ENCODE assay signal across 34 cellular contexts in genomic region chr19:57152921-57153320, GRCh38. TPM values are rescaled to one million over a fixed set of nuclear protein-coding genes. Genes with fewer than 3 reads are reported as not detected.
"Had no signal": no experiment of that assay in that cellular context is flagged by ENCODE, and none has a peak within 500 bp of the region (broad histone marks: within the 10 kb centered on the region; RNA-seq: fewer than 3 reads in every experiment).

No MANE protein-coding gene starts in this region.

- H3K9me3 ChIP-seq: ovary, psoas muscle, suprapubic skin, testis, tibial artery, upper lobe of right lung, uterus had no signal

- H3K36me3 ChIP-seq: neural progenitor cell, ovary, spleen, suprapubic skin, tibial artery, transverse colon, upper lobe of right lung, uterus had no signal

- H3K4me1 ChIP-seq: neural progenitor cell, parathyroid adenoma, psoas muscle, spleen, suprapubic skin, testis, tibial artery, transverse colon, upper lobe of right lung, uterus had no signal

- H3K27ac ChIP-seq: neural progenitor cell, ovary, parathyroid adenoma, psoas muscle, skin epidermis, spleen, suprapubic skin, testis, tibial artery, transverse colon, upper lobe of right lung, uterus had no signal

- H3K4me3 ChIP-seq: neural progenitor cell, ovary, psoas muscle, skin epidermis, smooth muscle cell, spleen, suprapubic skin, testis, tibial artery, transverse colon, upper lobe of right lung, uterus had no signal

- H3K27me3 ChIP-seq: neural progenitor cell, ovary, spleen, testis, tibial artery, transverse colon, upper lobe of right lung, uterus had no signal

- DNase-seq: natural killer cell; occipital lobe; ovary; posterior cingulate gyrus; psoas muscle; right cardiac atrium; spleen; stimulated activated CD4-positive, alpha-beta T cell treated with anti-CD3 and anti-CD28 coated beads, Interleukin-12 subunit alpha, Interleukin-12 subunit beta, amount 100 ng/mL, for 4 hours; stimulated activated CD4-positive, alpha-beta T cell treated with anti-CD3 and anti-CD28 coated beads, Interleukin-1b, Interleukin-23, amount 100 ng/mL, for 48 hours; stimulated activated CD4-positive, alpha-beta T cell treated with anti-CD3 and anti-CD28 coated beads, Interleukin-4, amount 100 ng/mL, for 1 hour; stimulated activated CD4-positive, alpha-beta T cell treated with anti-CD3 and anti-CD28 coated beads, Interleukin-4, amount 100 ng/mL, for 4 hours; stimulated activated CD8-positive, alpha-beta memory T cell treated with anti-CD3 and anti-CD28 coated beads, Interleukin-4, amount 100 ng/mL, for 48 hours; stimulated activated naive CD4-positive, alpha-beta T cell; stimulated activated naive CD8-positive, alpha-beta T cell treated with anti-CD3 and anti-CD28 coated beads, Interleukin-15, amount 100 ng/mL, for 72 hours; stimulated activated naive CD8-positive, alpha-beta T cell treated with anti-CD3 and anti-CD28 coated beads, Interleukin-15, Interleukin-2, amounts not matched to agents 100 U/mL and 50 U/mL, for 24 hours; substantia nigra; testis; tibial artery; transverse colon; upper lobe of right lung; uterus had no signal

- ATAC-seq: natural killer cell; psoas muscle; right cardiac atrium; sciatic nerve; stimulated activated memory B cell treated with anti-CD40 and anti-IgM and Interleukin-4, amounts not matched to agents 10 μg/mL and 1 μg/mL and 100 μg/mL, for 72 hours; stimulated activated naive CD8-positive, alpha-beta T cell treated with anti-CD3 and anti-CD28 coated beads, Interleukin-15, amount 100 ng/mL, for 72 hours; stimulated activated naive CD8-positive, alpha-beta T cell treated with anti-CD3 and anti-CD28 coated beads, Interleukin-15, Interleukin-2, amounts not matched to agents 100 U/mL and 50 U/mL, for 24 hours; upper lobe of right lung had no signal

RNA-seq across cellular contexts. Expression of gene ZIM3, which starts 7.9 kb away (rescaled TPM):
- total RNA-seq: natural killer cell, occipital lobe, osteoblast, ovary, progenitor cell of endocrine pancreas, psoas muscle, renal cortical epithelial cell, right cardiac atrium, sciatic nerve, smooth muscle cell, spleen, suprapubic skin, transverse colon, upper lobe of right lung, urinary bladder, uterus had no signal
- polyA plus RNA-seq: neural cell, ovary, psoas muscle, right cardiac atrium, smooth muscle cell, spleen, thymus, urinary bladder had no signal

RNA-seq across cellular contexts. Expression of gene DUXA, which starts 14.4 kb away (rescaled TPM):
- total RNA-seq: natural killer cell, occipital lobe, osteoblast, ovary, progenitor cell of endocrine pancreas, psoas muscle, renal cortical epithelial cell, right cardiac atrium, sciatic nerve, smooth muscle cell, spleen, suprapubic skin, transverse colon, upper lobe of right lung, urinary bladder, uterus had no signal
- polyA plus RNA-seq: neural cell, ovary, psoas muscle, right cardiac atrium, smooth muscle cell, spleen, urinary bladder had no signal

RNA-seq across cellular contexts. Expression of gene USP29, which starts 33.1 kb away (rescaled TPM):
- total RNA-seq: natural killer cell, occipital lobe, osteoblast, ovary, progenitor cell of endocrine pancreas, psoas muscle, renal cortical epithelial cell, right cardiac atrium, sciatic nerve, smooth muscle cell, spleen, suprapubic skin, transverse colon, upper lobe of right lung, urinary bladder had no signal
- polyA plus RNA-seq: neural cell, ovary, psoas muscle, right cardiac atrium, smooth muscle cell, spleen, thymus, urinary bladder had no signal
